ENCODE assay signal across 16 cellular contexts in genomic region chr15:98150531-98150930, GRCh38.
DNase-seq lines count a peak whose midpoint lies in the region; ATAC-seq and TF ChIP-seq lines count a peak whose summit lies in the region.
"Had no signal": no experiment of that assay in that cellular context is flagged by ENCODE, and none has a peak within 500 bp of the region (broad histone marks: within the 10 kb centered on the region; RNA-seq: fewer than 3 reads in every experiment).

No MANE protein-coding gene starts in this region.

- no peaks in the 10 kb centered on the region for H3K27me3 ChIP-seq in Loucy (ENCODE audit: insufficient read depth, low read length, poor library complexity, severe bottlenecking)
- H3K27me3 ChIP-seq in OCI-LY1 (ENCODE audit: insufficient read depth, low read length), result no peaks in the 10 kb centered on the region

- H4K20me1 ChIP-seq in Loucy (ENCODE audit: insufficient read depth, low read length, poor library complexity, severe bottlenecking) (no peaks in the 10 kb centered on the region), OCI-LY1 (ENCODE audit: insufficient read depth, low read length) (no peaks in the 10 kb centered on the region)

- H3K4me1 ChIP-seq in Loucy (ENCODE audit: insufficient read depth, low read length, poor library complexity, severe bottlenecking) (peaks cover 73% of the 10 kb centered on the region), OCI-LY1 (ENCODE audit: insufficient read depth, low read length, severe bottlenecking) (peaks cover 91% of the 10 kb centered on the region)
- H3K4me1 ChIP-seq: HAP-1 had no signal

- H3K9me3 ChIP-seq in Loucy (ENCODE audit: insufficient read depth, low read depth, low read length), result 0 out of 2 replicates have a peak, but pooled peaks cover 11% of the 10 kb centered on the region
- H3K9me3 ChIP-seq in OCI-LY1 (ENCODE audit: low read length), result peaks cover 6% of the 10 kb centered on the region
- H3K9me3 ChIP-seq: HAP-1 had no signal

- peak in 2 of 3 experiments; percentile 16 to 41 for DNase-seq in NCI-H1417 (lab: John Stamatoyannopoulos, UW)
- DNase-seq in NCI-H1417 treated with DMSO at 0.1 percent for 48 hours (lab: John Stamatoyannopoulos, UW), result no peak
- DNase-seq in naive B cell, result peak; percentile 39
- DNase-seq in UCSD-AML1 (lab: John Stamatoyannopoulos, UW; ENCODE audit: unreplicated experiment), result no peak
- no peak for DNase-seq in NCI-H2171 (lab: John Stamatoyannopoulos, UW)
- DNase-seq in AG20443 (ENCODE audit: low spot score), result no peak
- DNase-seq: 8988T; Calu3; CD4-positive, alpha-beta T cell; NCI-H1105; NCI-H2081; NCI-H345 had no signal

- H3K4me3 ChIP-seq in Loucy (ENCODE audit: low read length, poor library complexity, severe bottlenecking), result peak overlapping the region; percentile 8
- H3K4me3 ChIP-seq in OCI-LY1 (ENCODE audit: low read depth, low read length, poor library complexity, severe bottlenecking), result peak overlapping the region; percentile 36
- H3K4me3 ChIP-seq: HAP-1 had no signal

- H3K9me3 Mint-ChIP-seq in naive B cell, result peaks cover 0 to 5% (median 0%) of the 10 kb centered on the region in 7 donors

- H3K79me2 ChIP-seq in Loucy (ENCODE audit: insufficient read depth, low read length), result no peaks in the 10 kb centered on the region
- H3K79me2 ChIP-seq in OCI-LY1 (ENCODE audit: insufficient read depth, low read length), result no peaks in the 10 kb centered on the region

- H3K27ac Mint-ChIP-seq in naive B cell, result peak overlapping the region; percentile 7 to 93 (median 68)
- H3K27ac Mint-ChIP-seq: CD4-positive, alpha-beta T cell; T-helper 2 cell treated with Interferon-gamma antibody and Interleukin-4, amounts not matched to agents 5 μg/mL and 100 μg/mL, for 36 hours had no signal

- peak overlapping the region in 4 of 8 donors; percentile 20 to 44 (median 34) for H3K4me3 Mint-ChIP-seq in naive B cell
- H3K4me3 Mint-ChIP-seq: CD4-positive, alpha-beta T cell; T-helper 2 cell treated with Interferon-gamma antibody and Interleukin-4, amounts not matched to agents 5 μg/mL and 100 μg/mL, for 36 hours had no signal

- peak overlapping the region; percentile 99 for H3K27ac ChIP-seq in OCI-LY1 (ENCODE audit: low read depth, low read length, poor library complexity, severe bottlenecking)

- no peak for TF ChIP-seq CTCF in Loucy (conservative IDR thresholded peaks at IDR 0.05; ENCODE audit: low read length)
- TF ChIP-seq CTCF in OCI-LY1 (IDR thresholded peaks at IDR 0.05; ENCODE audit: low read length), result no peak

- H3K9ac ChIP-seq in Loucy (ENCODE audit: low read depth, low read length, poor library complexity, severe bottlenecking), result peak overlapping the region; percentile 57
- H3K9ac ChIP-seq in OCI-LY1 (ENCODE audit: low read length), result peak overlapping the region; percentile 72

- peaks cover 0 to 12% (median 0%) of the 10 kb centered on the region in 3 donors for H3K27me3 Mint-ChIP-seq in naive B cell
- H3K27me3 Mint-ChIP-seq: CD4-positive, alpha-beta T cell had no signal

- H3K4me1 Mint-ChIP-seq in naive B cell, result peaks cover 13 to 43% (median 14%) of the 10 kb centered on the region in 3 donors

- H3F3A ChIP-seq in Loucy (ENCODE audit: low read depth), result no peaks in the 10 kb centered on the region
- H3F3A ChIP-seq in OCI-LY1 (ENCODE audit: insufficient read depth, low read length), result no peaks in the 10 kb centered on the region

- peak; percentile 70 to 73 for ATAC-seq in naive B cell (ENCODE audit: low read depth in 2 of 2)

- no peaks in the 10 kb centered on the region for H3K36me3 Mint-ChIP-seq in naive B cell

- no peaks in the 10 kb centered on the region for H3K36me3 ChIP-seq in Loucy (ENCODE audit: insufficient read depth, low read length)
- peaks cover 5% of the 10 kb centered on the region for H3K36me3 ChIP-seq in OCI-LY1 (ENCODE audit: insufficient read depth, low read length)
- H3K36me3 ChIP-seq: HAP-1 had no signal

- H3K4me2 ChIP-seq in Loucy (ENCODE audit: low read depth, low read length, poor library complexity, severe bottlenecking) (peak overlapping the region; percentile 60), OCI-LY1 (ENCODE audit: low read length) (peak overlapping the region; percentile 59)

- H2AFZ ChIP-seq in Loucy (ENCODE audit: low read length), result peak overlapping the region; percentile 52
- H2AFZ ChIP-seq in OCI-LY1 (ENCODE audit: low read length), result no peak overlapping the region

- no peaks in the 10 kb centered on the region for H3K9me2 ChIP-seq in Loucy (replicated peaks; ENCODE audit: low read depth, low read length)
- no peaks in the 10 kb centered on the region for H3K9me2 ChIP-seq in OCI-LY1 (ENCODE audit: low read depth, low read length)

Comparison
In these comparisons a context has a peak if more than half of its experiments do, and no peak if none do; other contexts are left out.
1. DNase-seq: peak in NCI-H1417 (2 of 3) and naive B cell (single experiment); none in NCI-H1417 treated with DMSO at 0.1 percent for 48 hours (single experiment), UCSD-AML1 (single experiment), NCI-H2171 (single experiment) and AG20443 (single experiment).